In genomic region chr2:191705084-191705483, GRCh38 we compare ENCODE assay signal across 1 cellular context.
TF ChIP-seq lines count a peak whose summit lies in the region.

No MANE protein-coding gene starts in this region.

TF ChIP-seq in HepG2, 621 proteins besides CTCF, POLR2A, EP300 and RAD21 (continued from another document):
- TF ChIP-seq, protein P1, sequence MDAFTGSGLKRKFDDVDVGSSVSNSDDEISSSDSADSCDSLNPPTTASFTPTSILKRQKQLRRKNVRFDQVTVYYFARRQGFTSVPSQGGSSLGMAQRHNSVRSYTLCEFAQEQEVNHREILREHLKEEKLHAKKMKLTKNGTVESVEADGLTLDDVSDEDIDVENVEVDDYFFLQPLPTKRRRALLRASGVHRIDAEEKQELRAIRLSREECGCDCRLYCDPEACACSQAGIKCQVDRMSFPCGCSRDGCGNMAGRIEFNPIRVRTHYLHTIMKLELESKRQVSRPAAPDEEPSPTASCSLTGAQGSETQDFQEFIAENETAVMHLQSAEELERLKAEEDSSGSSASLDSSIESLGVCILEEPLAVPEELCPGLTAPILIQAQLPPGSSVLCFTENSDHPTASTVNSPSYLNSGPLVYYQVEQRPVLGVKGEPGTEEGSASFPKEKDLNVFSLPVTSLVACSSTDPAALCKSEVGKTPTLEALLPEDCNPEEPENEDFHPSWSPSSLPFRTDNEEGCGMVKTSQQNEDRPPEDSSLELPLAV (CRISPR knock-in tag; conservative IDR thresholded peaks at IDR 0.05; ENCODE audit: low read depth): no peak
- TF ChIP-seq GATAD2A (CRISPR knock-in tag; IDR thresholded peaks at IDR 0.05) (0 out of 2 replicates have a peak, but pooled peaks have one; percentile 34), XRCC5 (optimal IDR thresholded peaks at IDR 0.05; ENCODE audit: low read length) (peak; percentile 17)
